8 cellular contexts compared by ENCODE assay signal in the genomic region with DNA sequence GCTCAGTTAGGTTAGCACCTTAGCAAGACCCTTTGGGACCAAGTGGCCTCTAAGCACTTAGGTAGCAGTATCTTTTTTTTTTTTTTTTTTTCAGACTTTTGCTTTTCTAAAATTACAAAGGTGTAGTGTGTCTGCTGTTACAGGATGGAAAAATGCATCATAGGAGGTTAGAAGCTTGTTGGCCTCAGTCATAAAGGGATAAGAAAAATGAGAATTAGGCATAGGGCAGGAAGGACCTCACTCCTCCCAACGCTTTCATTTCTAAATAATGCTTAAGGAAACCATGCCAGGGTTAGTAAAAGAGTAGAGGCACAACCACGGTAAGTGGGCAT. TPM values are rescaled to one million over a fixed set of nuclear protein-coding genes. Genes with fewer than 3 reads are reported as not detected.
DNase-seq lines count a peak whose midpoint lies in the region; ATAC-seq and TF ChIP-seq lines count a peak whose summit lies in the region.

No MANE protein-coding gene starts in this region.

- DNase-seq in activated T-cell treated with anti-CD3 and anti-CD28 coated beads, Interleukin-2, amount 50 U/mL, for 24 hours = no peak
- DNase-seq in activated T-cell treated with anti-CD3 and anti-CD28 coated beads for 4 hours = no peak
- no peak for DNase-seq in ascending aorta (ENCODE audit: low spot score in 2 of 2)
- no peak for DNase-seq in right lobe of liver
- no peak for DNase-seq in tibial nerve (ENCODE audit: low spot score in 2 of 2)
- no peak for DNase-seq in NCI-H2081 (lab: John Stamatoyannopoulos, UW)
- no peak for DNase-seq in retina
- no peak for DNase-seq in H7

- peak overlapping the region; percentile 90 for H3K4me3 Mint-ChIP-seq in activated T-cell treated with anti-CD3 and anti-CD28 coated beads, Interleukin-2, amount 50 U/mL, for 24 hours

- H3K9me3 ChIP-seq in ascending aorta (no peaks in the 10 kb centered on the region), right lobe of liver (no peaks in the 10 kb centered on the region), tibial nerve (no peaks in the 10 kb centered on the region)

- H3K27me3 Mint-ChIP-seq in activated T-cell treated with anti-CD3 and anti-CD28 coated beads, Interleukin-2, amount 50 U/mL, for 24 hours = peaks cover 9% of the 10 kb centered on the region

- TF ChIP-seq EP300 in tibial nerve (IDR thresholded peaks at IDR 0.05) = no peak

- H3K4me1 ChIP-seq in ascending aorta = no peaks in the 10 kb centered on the region
- no peaks in the 10 kb centered on the region for H3K4me1 ChIP-seq in right lobe of liver
- H3K4me1 ChIP-seq in tibial nerve = no peaks in the 10 kb centered on the region

- no peaks in the 10 kb centered on the region for H3K27me3 ChIP-seq in ascending aorta
- no peaks in the 10 kb centered on the region for H3K27me3 ChIP-seq in right lobe of liver
- no peaks in the 10 kb centered on the region for H3K27me3 ChIP-seq in tibial nerve
- H3K27me3 ChIP-seq in H7 (ENCODE audit: control insufficient read depth, insufficient read depth, low read length) = no peaks in the 10 kb centered on the region

- H3K36me3 ChIP-seq in ascending aorta (no peaks in the 10 kb centered on the region), right lobe of liver (no peaks in the 10 kb centered on the region), tibial nerve (no peaks in the 10 kb centered on the region), H7 (replicated peaks; ENCODE audit: control insufficient read depth, insufficient read depth, low read length) (no peaks in the 10 kb centered on the region)

- no peak for TF ChIP-seq CTCF in ascending aorta (IDR thresholded peaks at IDR 0.05)
- TF ChIP-seq CTCF in right lobe of liver (IDR thresholded peaks at IDR 0.05) = no peak
- no peak for TF ChIP-seq CTCF in tibial nerve (IDR thresholded peaks at IDR 0.05)

- no peaks in the 10 kb centered on the region for H3K9me3 Mint-ChIP-seq in activated T-cell treated with anti-CD3 and anti-CD28 coated beads, Interleukin-2, amount 50 U/mL, for 24 hours

- TF ChIP-seq POLR2A in right lobe of liver (IDR thresholded peaks at IDR 0.05) (no peak), tibial nerve (IDR thresholded peaks at IDR 0.05) (no peak)

- H3K4me3 ChIP-seq in ascending aorta = peak overlapping the region; percentile 32 to 61
- peak overlapping the region; percentile 51 to 68 (median 62) for H3K4me3 ChIP-seq in right lobe of liver
- peak overlapping the region in 3 of 4 donors; percentile 54 to 66 (median 58) for H3K4me3 ChIP-seq in tibial nerve
- H3K4me3 ChIP-seq in H7 (ENCODE audit: insufficient read depth, low read depth, low read length) = no peak overlapping the region

- ATAC-seq in right lobe of liver = no peak

- peaks cover 7% of the 10 kb centered on the region for H3K36me3 Mint-ChIP-seq in activated T-cell treated with anti-CD3 and anti-CD28 coated beads, Interleukin-2, amount 50 U/mL, for 24 hours (ENCODE audit: low read depth)

- H3K4me1 Mint-ChIP-seq in activated T-cell treated with anti-CD3 and anti-CD28 coated beads, Interleukin-2, amount 50 U/mL, for 24 hours (ENCODE audit: low read depth) = peaks cover 28% of the 10 kb centered on the region

- peak overlapping the region; percentile 98 for H3K27ac Mint-ChIP-seq in activated T-cell treated with anti-CD3 and anti-CD28 coated beads, Interleukin-2, amount 50 U/mL, for 24 hours

- 14% methylated on average over 2 of the region's 2 CpGs for WGBS in right lobe of liver (ENCODE audit: insufficient coverage, low coverage, low lambda C conversion rate, missing lambda C conversion rate)
- 6 to 20% methylated on average over 2 of the region's 2 CpGs for WGBS in tibial nerve, 2 donors

- H3K27ac ChIP-seq in ascending aorta = peak overlapping the region; percentile 58 to 70
- H3K27ac ChIP-seq in right lobe of liver = peak overlapping the region; percentile 54 to 84 (median 58)
- H3K27ac ChIP-seq in tibial nerve = peak overlapping the region; percentile 74 to 91 (median 80)

- intact Hi-C loops in ascending aorta (cut with DNase I) = loop anchor here (10.0 kb wide), 2 partner anchors 342 to 1168 kb away; a partner anchor contains a TSS
- intact Hi-C loops in right lobe of liver (cut with DNase I) = no loop called here

RNA-seq across cellular contexts. Expression of a gene that starts 9.7 kb away (rescaled TPM):
- 6.8 TPM for total RNA-seq in ascending aorta
- 1 to 10 TPM; 3.1 to 6.4 (median 4.2) TPM for total RNA-seq in right lobe of liver
- total RNA-seq in tibial nerve = 10 to 100 TPM; 19.2 to 28.5 (median 21.9) TPM
- total RNA-seq in H7 (2014; rRNA removed; shearing (Covaris generic)) = 29.6 and 37.7 TPM in 2 replicates
